1 cellular context compared by ENCODE assay signal in genomic region chr5:136062563-136063274, GRCh38.
TF ChIP-seq lines count a peak whose summit lies in the region.

No MANE protein-coding gene starts in this region.

TF ChIP-seq in H1, 55 proteins besides CTCF, POLR2A, EP300 and RAD21 (continued from another document):
- no peak for TF ChIP-seq CHD7 (IDR thresholded peaks at IDR 0.05; ENCODE audit: insufficient replicate concordance, low read length)
- no peak for TF ChIP-seq HDAC2 (IDR thresholded peaks at IDR 0.05; ENCODE audit: borderline replicate concordance in 1 of 2, low read depth in 2 of 2, low read length in 2 of 2)
- TF ChIP-seq SP4 (IDR thresholded peaks at IDR 0.05; ENCODE audit: low read length), result no peak
- no peak for TF ChIP-seq FOSL1 (IDR thresholded peaks at IDR 0.05; ENCODE audit: insufficient read depth, low read depth, low read length)
- no peak for TF ChIP-seq ASH2L (IDR thresholded peaks at IDR 0.05; ENCODE audit: low read length)
- TF ChIP-seq RBBP5 (IDR thresholded peaks at IDR 0.05; ENCODE audit: borderline replicate concordance, low read depth, low read length), result no peak
- no peak for TF ChIP-seq TBP (IDR thresholded peaks at IDR 0.05; ENCODE audit: low read depth, low read length)
- no peak for TF ChIP-seq BRCA1 (IDR thresholded peaks at IDR 0.05; ENCODE audit: low read depth, low read length)
- no peak for TF ChIP-seq GTF2F1 (IDR thresholded peaks at IDR 0.05; ENCODE audit: borderline replicate concordance, low read depth, low read length)
- no peak for TF ChIP-seq SP2 (IDR thresholded peaks at IDR 0.05; ENCODE audit: low read length)
- no peak for TF ChIP-seq HDAC6 (IDR thresholded peaks at IDR 0.05; ENCODE audit: low read depth, low read length)
- TF ChIP-seq, protein P1, sequence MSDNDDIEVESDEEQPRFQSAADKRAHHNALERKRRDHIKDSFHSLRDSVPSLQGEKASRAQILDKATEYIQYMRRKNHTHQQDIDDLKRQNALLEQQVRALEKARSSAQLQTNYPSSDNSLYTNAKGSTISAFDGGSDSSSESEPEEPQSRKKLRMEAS (IDR thresholded peaks at IDR 0.05), result no peak
- no peak for TF ChIP-seq SAP30 (IDR thresholded peaks at IDR 0.05; ENCODE audit: insufficient read depth, insufficient replicate concordance, low read length)
- no peak for TF ChIP-seq TCF12 (IDR thresholded peaks at IDR 0.05; ENCODE audit: low read depth, low read length)
TF ChIP-seq in H1: peak in this region for 0.
